ENCODE assay signal across 8 cellular contexts in the genomic region with DNA sequence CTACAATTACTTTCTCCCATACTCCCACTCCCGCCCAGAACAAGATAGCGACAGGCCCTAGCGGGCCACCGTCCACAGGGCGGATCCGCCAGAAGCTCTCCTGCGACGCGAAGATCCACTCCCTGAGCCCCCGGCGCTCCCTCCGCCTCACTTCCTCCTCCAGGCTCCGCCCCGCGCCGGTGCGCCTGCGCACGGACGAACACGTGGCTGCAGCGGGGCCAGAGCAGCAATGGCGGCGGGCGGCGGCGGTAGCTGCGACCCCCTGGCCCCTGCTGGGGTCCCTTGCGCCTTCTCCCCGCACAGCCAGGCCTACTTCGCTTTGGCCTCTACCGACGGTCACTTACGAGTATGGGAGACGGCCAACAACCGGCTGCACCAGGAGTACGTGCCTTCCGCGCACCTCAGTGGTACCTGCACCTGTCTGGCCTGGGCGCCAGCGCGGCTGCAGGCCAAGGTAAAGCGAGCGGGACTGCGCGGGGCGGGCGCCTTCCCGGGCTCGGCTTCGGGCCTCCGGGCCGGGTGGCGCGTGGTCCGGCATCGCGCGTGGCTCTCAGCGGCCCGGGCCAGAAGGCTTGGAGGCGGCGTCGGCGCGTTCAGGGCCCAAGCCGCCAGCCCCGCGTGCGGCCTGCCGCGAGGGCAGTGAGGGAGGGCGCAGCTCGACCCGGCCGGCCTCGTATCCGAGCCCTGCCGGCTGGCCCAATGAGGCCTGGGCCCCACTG.
DNase-seq lines count a peak whose midpoint lies in the region; ATAC-seq lines count a peak whose summit lies in the region.

A gene with protein sequence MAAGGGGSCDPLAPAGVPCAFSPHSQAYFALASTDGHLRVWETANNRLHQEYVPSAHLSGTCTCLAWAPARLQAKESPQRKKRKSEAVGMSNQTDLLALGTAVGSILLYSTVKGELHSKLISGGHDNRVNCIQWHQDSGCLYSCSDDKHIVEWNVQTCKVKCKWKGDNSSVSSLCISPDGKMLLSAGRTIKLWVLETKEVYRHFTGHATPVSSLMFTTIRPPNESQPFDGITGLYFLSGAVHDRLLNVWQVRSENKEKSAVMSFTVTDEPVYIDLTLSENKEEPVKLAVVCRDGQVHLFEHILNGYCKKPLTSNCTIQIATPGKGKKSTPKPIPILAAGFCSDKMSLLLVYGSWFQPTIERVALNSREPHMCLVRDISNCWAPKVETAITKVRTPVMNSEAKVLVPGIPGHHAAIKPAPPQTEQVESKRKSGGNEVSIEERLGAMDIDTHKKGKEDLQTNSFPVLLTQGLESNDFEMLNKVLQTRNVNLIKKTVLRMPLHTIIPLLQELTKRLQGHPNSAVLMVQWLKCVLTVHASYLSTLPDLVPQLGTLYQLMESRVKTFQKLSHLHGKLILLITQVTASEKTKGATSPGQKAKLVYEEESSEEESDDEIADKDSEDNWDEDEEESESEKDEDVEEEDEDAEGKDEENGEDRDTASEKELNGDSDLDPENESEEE (plus strand): TSS at position 198 of the 719 bp plus-strand sequence. CDS start 32 bp downstream, at position 230.

- DNase-seq in AG08396 (ENCODE audit: low spot score) = peak; percentile 98
- peak; percentile 99 for DNase-seq in NCI-H345 treated with DMSO at 0.1 percent for 48 hours (lab: John Stamatoyannopoulos, UW; ENCODE audit: unreplicated experiment)
- peak; percentile 94 to 96 (median 96) for DNase-seq in activated CD4-positive, CD25-positive, alpha-beta regulatory T cell (lab: John Stamatoyannopoulos, UW)
- DNase-seq in central memory CD4-positive, alpha-beta T cell = peak; percentile 98
- peak; percentile 100 for DNase-seq in iris pigment epithelial cell (ENCODE audit: low read depth)
- DNase-seq in stimulated activated CD4-positive, alpha-beta T cell treated with anti-CD3 and anti-CD28 coated beads, Interleukin-12 subunit alpha, Interleukin-12 subunit beta, amount 100 ng/mL, for 4 hours = peak; percentile 97

- ATAC-seq in GM19023 (IDR thresholded peaks at IDR 0.05; ENCODE audit: unreplicated experiment) = peak; percentile 88
- ATAC-seq in HG03280 (IDR thresholded peaks at IDR 0.05; ENCODE audit: unreplicated experiment) = peak; percentile 87

Comparison
In these comparisons a context has a peak if more than half of its experiments do, and no peak if none do; other contexts are left out.
1. Peak in every context shown above with its lines: DNase-seq and ATAC-seq.